ENCODE assay signal across 27 cellular contexts in genomic region chr20:17888044-17888443, GRCh38.
A peak's percentile ranks its signal among the peaks of the same experiment; 100 is the strongest.
DNase-seq lines count a peak whose midpoint lies in the region; ATAC-seq and TF ChIP-seq lines count a peak whose summit lies in the region.
"Had no signal": no experiment of that assay in that cellular context is flagged by ENCODE, and none has a peak within 500 bp of the region (broad histone marks: within the 10 kb centered on the region; RNA-seq: fewer than 3 reads in every experiment).

No MANE protein-coding gene starts in this region.

- peaks cover 4% of the 10 kb centered on the region; the same call in 1 of the 2 replicates for H3K36me3 ChIP-seq in PC-3 (ENCODE audit: low read depth, low read length)
- H3K36me3 ChIP-seq: esophagus muscularis mucosa, uterus had no signal

- POLR2A ChIA-PET in PC-3 (lab: Charles Lee; ENCODE audit: unreplicated experiment), result no interaction called here

- DNase-seq in EH (ENCODE audit: low read depth), result peak; percentile 51
- peak; percentile 94 for DNase-seq in PC-3
- peak; percentile 91 for DNase-seq in epithelial cell of esophagus (ENCODE audit: low read depth)
- DNase-seq in renal cortical epithelial cell (ENCODE audit: low read depth), result peak; percentile 47
- DNase-seq in activated gamma-delta T cell (lab: John Stamatoyannopoulos, UW), result no peak
- DNase-seq in dedifferentiated amniotic fluid mesenchymal stem cell (ENCODE audit: extremely low spot score), result no peak
- DNase-seq: activated CD4-positive, alpha-beta T cell treated with anti-CD3 and anti-CD28 coated beads, Interleukin-2, amount 10 ng/mL, durations not matched to agents 24 days and 14 days; activated naive CD8-positive, alpha-beta T cell treated with anti-CD3 and anti-CD28 coated beads, Interleukin-2, amount 10 ng/mL, durations not matched to agents 7 days and 5 days; C1 segment of cervical spinal cord; effector CD8-positive, alpha-beta T cell; H9; islet precursor cell; KG1; naive B cell; NCI-H1694 treated with DMSO at 0.1 percent for 48 hours; NCI-H774; nucleus accumbens; OCI-M1; retina; stimulated activated CD8-positive, alpha-beta memory T cell treated with anti-CD3 and anti-CD28 coated beads, Interleukin-4, amount 100 ng/mL, for 48 hours; T-helper 17 cell; uterus had no signal

- H3K4me2 ChIP-seq in PC-3 (ENCODE audit: low read length), result no peak overlapping the region

- H3K9me2 ChIP-seq in PC-3 (replicated peaks; ENCODE audit: low read length), result no peaks in the 10 kb centered on the region

- intact Hi-C loops in PC-3 (cut with micrococcal nuclease), result no loop called here

- no peaks in the 10 kb centered on the region for H3K79me2 ChIP-seq in PC-3 (ENCODE audit: low read length)

- no peaks in the 10 kb centered on the region for H4K20me1 ChIP-seq in PC-3 (ENCODE audit: low read length)

- no TSS peak for BruUV-seq in PC-3 (replicated peaks; lab: Mats Ljungman, UMichigan)

- H3K4me1 ChIP-seq in PC-3 (ENCODE audit: insufficient read depth, low read length), result peaks cover 18% of the 10 kb centered on the region
- H3K4me1 ChIP-seq: uterus had no signal

- H3K27me3 ChIP-seq in PC-3 (ENCODE audit: low read length), result no peaks in the 10 kb centered on the region
- H3K27me3 ChIP-seq: esophagus muscularis mucosa, gastroesophageal sphincter, uterus had no signal

- ATAC-seq in PC-3, result peak; percentile 89
- no peak for ATAC-seq in GM19023 (IDR thresholded peaks at IDR 0.05; ENCODE audit: unreplicated experiment)
- no peak for ATAC-seq in GM21390 (IDR thresholded peaks at IDR 0.05; ENCODE audit: unreplicated experiment)
- ATAC-seq: gastroesophageal sphincter, T-helper 17 cell had no signal

- H3F3A ChIP-seq in PC-3 (ENCODE audit: low read length, unreplicated experiment), result no peaks in the 10 kb centered on the region

- peak overlapping the region; percentile 30 for H2AFZ ChIP-seq in PC-3 (ENCODE audit: low read length)

- CTCF ChIA-PET in PC-3 (lab: Charles Lee), result no interaction called here

- H3K9ac ChIP-seq in PC-3 (ENCODE audit: low read length), result peak overlapping the region; percentile 8

- H3K4me3 ChIP-seq in PC-3 (ENCODE audit: low read length) (no peak overlapping the region), epithelial cell of esophagus (ENCODE audit: low read length) (no peak overlapping the region)
- H3K4me3 ChIP-seq: esophagus muscularis mucosa, gastroesophageal sphincter, uterus had no signal

- peak overlapping the region; percentile 68 for H3K27ac ChIP-seq in PC-3 (ENCODE audit: low read length)
- H3K27ac ChIP-seq: esophagus muscularis mucosa, gastroesophageal sphincter, uterus, VCaP had no signal

- no peak for TF ChIP-seq CTCF in PC-3 (conservative IDR thresholded peaks at IDR 0.05; ENCODE audit: low read depth, low read length)
- no peak for TF ChIP-seq CTCF in epithelial cell of esophagus (IDR thresholded peaks at IDR 0.05; ENCODE audit: insufficient read depth, low read depth, low read length, missing control alignments)

- H3K9me3 ChIP-seq in PC-3 (ENCODE audit: low read length), result peaks cover 14% of the 10 kb centered on the region; the same call in 1 of the 2 replicates
- H3K9me3 ChIP-seq: uterus had no signal

Comparison
In these comparisons a context has a peak if more than half of its experiments do, and no peak if none do; other contexts are left out.
1. DNase-seq: peak in EH (single experiment), PC-3 (single experiment), epithelial cell of esophagus (single experiment) and renal cortical epithelial cell (single experiment); none in activated gamma-delta T cell (single experiment) and dedifferentiated amniotic fluid mesenchymal stem cell (single experiment).